ENCODE assay signal across 8 cellular contexts in genomic region chr2:227325056-227325823, GRCh38. TPM values are rescaled to one million over a fixed set of nuclear protein-coding genes. Genes with fewer than 3 reads are reported as not detected.
DNase-seq lines count a peak whose midpoint lies in the region; ATAC-seq and TF ChIP-seq lines count a peak whose summit lies in the region.

TSS of gene MFF (plus strand) at chr2:227325251. CDS start at chr2:227330666, 5,415 bp downstream.

- peak within 1 kb of the TSS; percentile 91 for H3K27ac Mint-ChIP-seq in CD8-positive, alpha-beta T cell
- peak within 1 kb of the TSS; percentile 79 for H3K27ac Mint-ChIP-seq in activated CD4-positive, alpha-beta memory T cell treated with anti-CD3 and anti-CD28 coated beads, Interleukin-2, amount 10 ng/mL, durations not matched to agents 7 days and 5 days

- POLR2A ChIA-PET in CD8-positive, alpha-beta T cell (lab: Charles Lee), result no interaction called here
- POLR2A ChIA-PET in activated CD4-positive, alpha-beta memory T cell treated with anti-CD3 and anti-CD28 coated beads, Interleukin-2, amount 10 ng/mL, durations not matched to agents 7 days and 5 days (lab: Charles Lee), result interaction anchor here (0.7 to 3.1 kb wide), 4 partner anchors 9 to 148 kb away, joined by 3 to 12 read pairs (median 3); no protein-coding TSS in a partner anchor

- H3K4me1 Mint-ChIP-seq in CD8-positive, alpha-beta T cell (ENCODE audit: low read depth), result peaks cover 56% of the 10 kb centered on the region
- peaks cover 48% of the 10 kb centered on the region for H3K4me1 Mint-ChIP-seq in activated CD4-positive, alpha-beta memory T cell treated with anti-CD3 and anti-CD28 coated beads, Interleukin-2, amount 10 ng/mL, durations not matched to agents 7 days and 5 days

- peak within 1 kb of the TSS; percentile 80 for H3K27ac ChIP-seq in CD8-positive, alpha-beta T cell (ENCODE audit: low read depth, low read length)
- H3K27ac ChIP-seq in duodenal mucosa (ENCODE audit: low read depth, low read length) (peak within 1 kb of the TSS; percentile 72), right lobe of liver (peak within 1 kb of the TSS; percentile 90 to 95 (median 92))

- H3K9me3 Mint-ChIP-seq in CD8-positive, alpha-beta T cell, result no peaks in the 10 kb centered on the region
- peaks cover 9% of the 10 kb centered on the region for H3K9me3 Mint-ChIP-seq in activated CD4-positive, alpha-beta memory T cell treated with anti-CD3 and anti-CD28 coated beads, Interleukin-2, amount 10 ng/mL, durations not matched to agents 7 days and 5 days

- H3K4me3 ChIP-seq in CD8-positive, alpha-beta T cell (ENCODE audit: low read depth, low read length), result peak within 1 kb of the TSS; percentile 81
- peak within 1 kb of the TSS; percentile 91 to 92 for H3K4me3 ChIP-seq in duodenal mucosa (ENCODE audit: low read depth in 1 of 2, low read length in 2 of 2)
- peak within 1 kb of the TSS; percentile 89 to 96 (median 95) for H3K4me3 ChIP-seq in right lobe of liver

- H3K4me3 Mint-ChIP-seq in CD8-positive, alpha-beta T cell, result peak within 1 kb of the TSS; percentile 95
- peak within 1 kb of the TSS; percentile 85 for H3K4me3 Mint-ChIP-seq in activated CD4-positive, alpha-beta memory T cell treated with anti-CD3 and anti-CD28 coated beads, Interleukin-2, amount 10 ng/mL, durations not matched to agents 7 days and 5 days

- H3K27me3 ChIP-seq in CD8-positive, alpha-beta T cell (ENCODE audit: insufficient read depth, low read length), result no peaks in the 10 kb centered on the region
- H3K27me3 ChIP-seq in duodenal mucosa (ENCODE audit: control insufficient read depth in 1 of 2, insufficient read depth in 2 of 2, low read length in 2 of 2) (no peaks in the 10 kb centered on the region), right lobe of liver (no peaks in the 10 kb centered on the region)

- peaks cover 25% of the 10 kb centered on the region for H3K4me1 ChIP-seq in CD8-positive, alpha-beta T cell (ENCODE audit: insufficient read depth, low read length)
- peaks cover 24 to 25% of the 10 kb centered on the region in 2 donors for H3K4me1 ChIP-seq in duodenal mucosa (ENCODE audit: control insufficient read depth in 1 of 2, insufficient read depth in 2 of 2, low read length in 2 of 2)
- H3K4me1 ChIP-seq in right lobe of liver, result peaks cover 0 to 8% (median 4%) of the 10 kb centered on the region in 4 donors

- no peak for TF ChIP-seq CTCF in CD8-positive, alpha-beta T cell (IDR thresholded peaks at IDR 0.05)
- TF ChIP-seq CTCF in right lobe of liver (IDR thresholded peaks at IDR 0.05), result peak in 3 of 4 donors; percentile 2 to 23 (median 23)

- CTCF ChIA-PET in CD8-positive, alpha-beta T cell (lab: Charles Lee), result interaction anchor here (0.9 kb wide), 1 partner anchor 12 kb away, joined by 3 read pairs; no protein-coding TSS in a partner anchor
- CTCF ChIA-PET in activated CD4-positive, alpha-beta memory T cell treated with anti-CD3 and anti-CD28 coated beads, Interleukin-2, amount 10 ng/mL, durations not matched to agents 7 days and 5 days (lab: Charles Lee), result interaction anchor here (0.7 to 1.5 kb wide), 2 partner anchors 11 to 19 kb away, joined by 3 to 5 read pairs; no protein-coding TSS in a partner anchor

- peak; percentile 86 to 95 (median 90) for DNase-seq in CD8-positive, alpha-beta T cell
- DNase-seq in HK-2 (ENCODE audit: unreplicated experiment) (peak; percentile 91), NCI-H82 treated with DMSO at 0.1 percent for 48 hours (lab: John Stamatoyannopoulos, UW; ENCODE audit: unreplicated experiment) (peak; percentile 82), right lobe of liver (peak; percentile 93 to 96 (median 95))
- peak; percentile 94 for DNase-seq in activated CD4-positive, alpha-beta memory T cell treated with anti-CD3 and anti-CD28 coated beads, Interleukin-2, amount 10 ng/mL, durations not matched to agents 7 days and 5 days
- DNase-seq in stimulated activated CD4-positive, alpha-beta T cell treated with anti-CD3 and anti-CD28 coated beads, Interleukin-4, amount 100 ng/mL, for 4 hours, result peak; percentile 89 to 94

- peaks cover 5% of the 10 kb centered on the region for H3K36me3 ChIP-seq in CD8-positive, alpha-beta T cell (ENCODE audit: insufficient read depth, low read length)
- H3K36me3 ChIP-seq in duodenal mucosa (ENCODE audit: control insufficient read depth in 1 of 2, insufficient read depth in 2 of 2, low read length in 2 of 2) (peaks cover under 1 to 4% of the 10 kb centered on the region in 2 donors), right lobe of liver (peaks cover 0 to 7% (median 2%) of the 10 kb centered on the region in 4 donors)

- no peaks in the 10 kb centered on the region for H3K27me3 Mint-ChIP-seq in CD8-positive, alpha-beta T cell (ENCODE audit: low read depth)
- H3K27me3 Mint-ChIP-seq in activated CD4-positive, alpha-beta memory T cell treated with anti-CD3 and anti-CD28 coated beads, Interleukin-2, amount 10 ng/mL, durations not matched to agents 7 days and 5 days, result peaks cover 2% of the 10 kb centered on the region

- WGBS in right lobe of liver (ENCODE audit: insufficient coverage, low coverage, low lambda C conversion rate, missing lambda C conversion rate), result 2% methylated on average over 14 of the region's 67 CpGs

- TF ChIP-seq POLR2A in right lobe of liver (IDR thresholded peaks at IDR 0.05), result peak; percentile 84

- intact Hi-C loops in CD8-positive, alpha-beta T cell (cut with DNase I, micrococcal nuclease), result loop anchor here (2.0 to 5.0 kb wide), 2 partner anchors 147 to 534 kb away; partner anchors contain the start of gene AGFG1 (in 2 of the 2)
- intact Hi-C loops in right lobe of liver (cut with DNase I), result no loop called here

- H3K9me3 ChIP-seq in CD8-positive, alpha-beta T cell (ENCODE audit: low read length), result no peaks in the 10 kb centered on the region
- H3K9me3 ChIP-seq in duodenal mucosa (ENCODE audit: control insufficient read depth in 1 of 2, low read length in 2 of 2) (no peaks in the 10 kb centered on the region), right lobe of liver (no peaks in the 10 kb centered on the region)

- H3K36me3 Mint-ChIP-seq in CD8-positive, alpha-beta T cell, result peaks cover 13% of the 10 kb centered on the region
- peaks cover 17% of the 10 kb centered on the region for H3K36me3 Mint-ChIP-seq in activated CD4-positive, alpha-beta memory T cell treated with anti-CD3 and anti-CD28 coated beads, Interleukin-2, amount 10 ng/mL, durations not matched to agents 7 days and 5 days (ENCODE audit: low read depth)

- ATAC-seq in CD8-positive, alpha-beta T cell, result peak; percentile 96
- ATAC-seq in GM19452 (IDR thresholded peaks at IDR 0.05; ENCODE audit: unreplicated experiment) (peak; percentile 99), right lobe of liver (peak; percentile 99 to 100 (median 99))

- peak within 1 kb of the TSS; percentile 86 to 90 for H3K9ac ChIP-seq in duodenal mucosa (ENCODE audit: low read depth in 1 of 2, low read length in 2 of 2)

RNA-seq across cellular contexts. Expression of gene MFF, which starts in this region (rescaled TPM):
- total RNA-seq in CD8-positive, alpha-beta T cell, result 10 to 100 TPM; 48.6 to 50.3 TPM
- total RNA-seq in activated CD4-positive, alpha-beta memory T cell treated with anti-CD3 and anti-CD28 coated beads, Interleukin-2, amount 10 ng/mL, durations not matched to agents 7 days and 5 days, result 10 to 100 TPM; 63.9 to 67.5 TPM
- 10 to 100 TPM; 29.3 to 70.2 (median 34.6) TPM for total RNA-seq in right lobe of liver

Comparison
In these comparisons a context has a peak if more than half of its experiments do, and no peak if none do; other contexts are left out.
1. Peak in every context shown above with its lines: DNase-seq, ATAC-seq, H3K4me3 ChIP-seq and H3K27ac ChIP-seq.
2. intact Hi-C loops: an anchor here in CD8-positive, alpha-beta T cell (2.0 to 5.0 kb wide); none called in right lobe of liver.